ENCODE assay signal across 18 cellular contexts in genomic region chr13:94169783-94170513, GRCh38.
DNase-seq lines count a peak whose midpoint lies in the region; ATAC-seq, FAIRE-seq and TF ChIP-seq lines count a peak whose summit lies in the region.
"Had no signal": no experiment of that assay in that cellular context is flagged by ENCODE, and none has a peak within 500 bp of the region (broad histone marks: within the 10 kb centered on the region; RNA-seq: fewer than 3 reads in every experiment).

No MANE protein-coding gene starts in this region.

- POLR2A ChIA-PET in HepG2 (lab: Yijun Ruan, JAX), result no interaction called here

- no peak for ATAC-seq in HepG2
- ATAC-seq in HG02623 (IDR thresholded peaks at IDR 0.05; ENCODE audit: unreplicated experiment), result no peak
- ATAC-seq: activated T-helper 17 cell treated with anti-CD3 and anti-CD28 coated beads, Interleukin-2, amount 50 U/mL, for 72 hours; HCT116 had no signal

- TF ChIP-seq RAD21 in liver (IDR thresholded peaks at IDR 0.05) (peak in 1 of 2 donors; percentile 15), HepG2 (CRISPR knock-in tag; IDR thresholded peaks at IDR 0.05) (no peak)

- H4K20me1 ChIP-seq in HepG2 (ENCODE audit: insufficient read depth, low read length), result no peaks in the 10 kb centered on the region

- in situ Hi-C loops in HepG2 (cut with HindIII; ENCODE audit: extremely low pct_ligation_motif_present, low pct_unique_long_range_greater_than_20kb), result no loop called here

- no peaks in the 10 kb centered on the region for H3K27me3 ChIP-seq in liver (ENCODE audit: control insufficient read depth in 4 of 4, insufficient read depth in 4 of 4, low read length in 3 of 4)
- no peaks in the 10 kb centered on the region for H3K27me3 ChIP-seq in HepG2 (ENCODE audit: control insufficient read depth in 1 of 2, insufficient read depth in 2 of 2, low read length in 2 of 2)
- H3K27me3 ChIP-seq in neutrophil, result no peaks in the 10 kb centered on the region
- H3K27me3 ChIP-seq: Peyer's patch had no signal

- H3K4me3 ChIP-seq in liver (ENCODE audit: low read depth in 1 of 3, low read length in 3 of 3) (no peak overlapping the region), HepG2 (replicated peaks in 1 of 3; ENCODE audit: insufficient read depth in 1 of 3, low read depth in 2 of 3, low read length in 3 of 3) (no peak overlapping the region), neutrophil (ENCODE audit: low read depth in 1 of 2, low read length in 1 of 2) (no peak overlapping the region)
- H3K4me3 ChIP-seq: dorsolateral prefrontal cortex, Peyer's patch had no signal

- H3K4me1 ChIP-seq in liver (ENCODE audit: control insufficient read depth in 4 of 4, insufficient read depth in 4 of 4, low read length in 3 of 4), result peaks cover 7 to 37% (median 29%) of the 10 kb centered on the region in 4 donors
- peaks cover 4% of the 10 kb centered on the region for H3K4me1 ChIP-seq in HepG2 (ENCODE audit: insufficient read depth, low read length)
- H3K4me1 ChIP-seq in neutrophil (ENCODE audit: control insufficient read depth in 1 of 2, insufficient read depth in 1 of 2, low read depth in 1 of 2, low read length in 1 of 2), result peaks cover 19 to 23% of the 10 kb centered on the region in 2 experiments
- H3K4me1 ChIP-seq: Peyer's patch had no signal

- CTCF ChIA-PET in HepG2 (lab: Yijun Ruan, JAX; ENCODE audit: low intra/inter-chr PET ratio, low total read pairs), result no interaction called here

- TF ChIP-seq EP300 in HepG2 (IDR thresholded peaks at IDR 0.05; ENCODE audit: low read depth in 2 of 2, low read length in 2 of 2), result no peak
- no peak for TF ChIP-seq EP300 in HepG2 (CRISPR knock-in tag; IDR thresholded peaks at IDR 0.05; ENCODE audit: borderline replicate concordance)

- no peak for DNase-seq in HepG2 (ENCODE audit: low spot score)
- DNase-seq in fibroblast of peridontal ligament (ENCODE audit: extremely low read depth), result peak; percentile 42
- DNase-seq in NCI-H510A (lab: John Stamatoyannopoulos, UW), result no peak
- no peak for DNase-seq in COLO829 (ENCODE audit: low spot score)
- no peak for DNase-seq in NCI-H2196 (lab: John Stamatoyannopoulos, UW; ENCODE audit: unreplicated experiment)
- DNase-seq: activated CD4-positive, alpha-beta T cell treated with anti-CD3 and anti-CD28 coated beads, Interleukin-2, amount 50 U/mL, for 4 hours; amniotic stem cell; Calu3; NCI-H526; Peyer's patch; T-helper 2 cell had no signal

- intact Hi-C loops in HepG2 (cut with micrococcal nuclease; ENCODE audit: unreplicated experiment), result no loop called here

- BruUV-seq in HepG2 (replicated peaks; lab: Mats Ljungman, UMichigan), result no TSS peak

- 47% methylated on average over 6 of the region's 6 CpGs for WGBS in liver
- WGBS in HepG2 (ENCODE audit: low lambda C conversion rate), result 89% methylated on average over 6 of the region's 6 CpGs

- no peak for TF ChIP-seq POLR2A in HepG2 (IDR thresholded peaks at IDR 0.05; ENCODE audit: insufficient read depth in 1 of 2, low read depth in 2 of 2, low read length in 2 of 2)

- no peak overlapping the region for H3K4me2 ChIP-seq in HepG2 (ENCODE audit: low read depth, low read length)

- TF ChIP-seq CTCF in liver (IDR thresholded peaks at IDR 0.05; ENCODE audit: low read depth, low read length, missing input control), result no peak
- no peak for TF ChIP-seq CTCF in HepG2 (CRISPR knock-in tag; IDR thresholded peaks at IDR 0.05)
- TF ChIP-seq CTCF in neutrophil (IDR thresholded peaks at IDR 0.05), result no peak

- H3K9ac ChIP-seq in liver (ENCODE audit: low read depth in 1 of 2, low read length in 2 of 2) (no peak overlapping the region), HepG2 (ENCODE audit: insufficient read depth, low read depth, low read length) (no peak overlapping the region)

- no peaks in the 10 kb centered on the region for H3K79me2 ChIP-seq in HepG2 (ENCODE audit: insufficient read depth, low read length)

- H3K36me3 ChIP-seq in liver (ENCODE audit: control insufficient read depth in 4 of 4, insufficient read depth in 3 of 4, low read depth in 1 of 4, low read length in 3 of 4), result no peaks in the 10 kb centered on the region
- no peaks in the 10 kb centered on the region for H3K36me3 ChIP-seq in HepG2 (replicated peaks in 1 of 2; ENCODE audit: control insufficient read depth in 1 of 2, insufficient read depth in 2 of 2, low read length in 2 of 2)
- H3K36me3 ChIP-seq in neutrophil, result no peaks in the 10 kb centered on the region
- H3K36me3 ChIP-seq: Peyer's patch had no signal

- H3K27ac ChIP-seq in liver (ENCODE audit: low read depth in 1 of 2, low read length in 2 of 2) (peak overlapping the region in 1 of 2 donors; percentile 15), HepG2 (ENCODE audit: extremely low read length, insufficient read depth, low read length) (no peak overlapping the region), neutrophil (peak overlapping the region; percentile 56)
- H3K27ac ChIP-seq: HL-60, Peyer's patch had no signal

- H2AFZ ChIP-seq in HepG2 (ENCODE audit: low read length), result no peak overlapping the region

- FAIRE-seq in HepG2 (lab: Jason Lieb, UNC), result no peak

- H3K9me3 ChIP-seq in liver (ENCODE audit: control insufficient read depth in 4 of 4, low read length in 3 of 4), result no peaks in the 10 kb centered on the region
- no peaks in the 10 kb centered on the region for H3K9me3 ChIP-seq in HepG2 (ENCODE audit: low read length)
- no peaks in the 10 kb centered on the region for H3K9me3 ChIP-seq in neutrophil
- H3K9me3 ChIP-seq: Peyer's patch had no signal

TF ChIP-seq in liver, 16 proteins besides CTCF, POLR2A, EP300 and RAD21 (continues in another document):
- peak in 1 of 2 donors; percentile 20 for TF ChIP-seq RXRA (IDR thresholded peaks at IDR 0.05)
- no peak for TF ChIP-seq EGR1 (IDR thresholded peaks at IDR 0.05; ENCODE audit: low read depth in 2 of 2)
- no peak for TF ChIP-seq ATF3 (IDR thresholded peaks at IDR 0.05)
- TF ChIP-seq, protein P1, sequence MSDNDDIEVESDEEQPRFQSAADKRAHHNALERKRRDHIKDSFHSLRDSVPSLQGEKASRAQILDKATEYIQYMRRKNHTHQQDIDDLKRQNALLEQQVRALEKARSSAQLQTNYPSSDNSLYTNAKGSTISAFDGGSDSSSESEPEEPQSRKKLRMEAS (IDR thresholded peaks at IDR 0.05), result no peak
- no peak for TF ChIP-seq NR2F2 (IDR thresholded peaks at IDR 0.05)
- no peak for TF ChIP-seq FOXA1 (IDR thresholded peaks at IDR 0.05)
- peak in 1 of 2 donors; percentile 10 for TF ChIP-seq HNF4A (conservative IDR thresholded peaks at IDR 0.05)
- TF ChIP-seq FOXA2 (IDR thresholded peaks at IDR 0.05), result no peak
- peak; percentile 57 for TF ChIP-seq YY1 (IDR thresholded peaks at IDR 0.05)
- no peak for TF ChIP-seq HNF4G (IDR thresholded peaks at IDR 0.05)
- TF ChIP-seq TAF1 (conservative IDR thresholded peaks at IDR 0.05), result no peak
- TF ChIP-seq, protein P2, sequence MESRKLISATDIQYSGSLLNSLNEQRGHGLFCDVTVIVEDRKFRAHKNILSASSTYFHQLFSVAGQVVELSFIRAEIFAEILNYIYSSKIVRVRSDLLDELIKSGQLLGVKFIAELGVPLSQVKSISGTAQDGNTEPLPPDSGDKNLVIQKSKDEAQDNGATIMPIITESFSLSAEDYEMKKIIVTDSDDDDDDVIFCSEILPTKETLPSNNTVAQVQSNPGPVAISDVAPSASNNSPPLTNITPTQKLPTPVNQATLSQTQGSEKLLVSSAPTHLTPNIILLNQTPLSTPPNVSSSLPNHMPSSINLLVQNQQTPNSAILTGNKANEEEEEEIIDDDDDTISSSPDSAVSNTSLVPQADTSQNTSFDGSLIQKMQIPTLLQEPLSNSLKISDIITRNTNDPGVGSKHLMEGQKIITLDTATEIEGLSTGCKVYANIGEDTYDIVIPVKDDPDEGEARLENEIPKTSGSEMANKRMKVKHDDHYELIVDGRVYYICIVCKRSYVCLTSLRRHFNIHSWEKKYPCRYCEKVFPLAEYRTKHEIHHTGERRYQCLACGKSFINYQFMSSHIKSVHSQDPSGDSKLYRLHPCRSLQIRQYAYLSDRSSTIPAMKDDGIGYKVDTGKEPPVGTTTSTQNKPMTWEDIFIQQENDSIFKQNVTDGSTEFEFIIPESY (IDR thresholded peaks at IDR 0.05), result no peak

TF ChIP-seq in HepG2, 621 proteins besides CTCF, POLR2A, EP300 and RAD21 (continues in another document):
- TF ChIP-seq ZNF879 (CRISPR knock-in tag; IDR thresholded peaks at IDR 0.05), result no peak
- TF ChIP-seq MYNN (CRISPR knock-in tag; IDR thresholded peaks at IDR 0.05; ENCODE audit: low read depth), result no peak
- TF ChIP-seq, protein P3, sequence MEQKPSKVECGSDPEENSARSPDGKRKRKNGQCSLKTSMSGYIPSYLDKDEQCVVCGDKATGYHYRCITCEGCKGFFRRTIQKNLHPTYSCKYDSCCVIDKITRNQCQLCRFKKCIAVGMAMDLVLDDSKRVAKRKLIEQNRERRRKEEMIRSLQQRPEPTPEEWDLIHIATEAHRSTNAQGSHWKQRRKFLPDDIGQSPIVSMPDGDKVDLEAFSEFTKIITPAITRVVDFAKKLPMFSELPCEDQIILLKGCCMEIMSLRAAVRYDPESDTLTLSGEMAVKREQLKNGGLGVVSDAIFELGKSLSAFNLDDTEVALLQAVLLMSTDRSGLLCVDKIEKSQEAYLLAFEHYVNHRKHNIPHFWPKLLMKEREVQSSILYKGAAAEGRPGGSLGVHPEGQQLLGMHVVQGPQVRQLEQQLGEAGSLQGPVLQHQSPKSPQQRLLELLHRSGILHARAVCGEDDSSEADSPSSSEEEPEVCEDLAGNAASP (CRISPR knock-in tag; IDR thresholded peaks at IDR 0.05; ENCODE audit: borderline replicate concordance), result no peak
- no peak for TF ChIP-seq ZNF260 (CRISPR knock-in tag; IDR thresholded peaks at IDR 0.05; ENCODE audit: borderline replicate concordance, low read depth)
- TF ChIP-seq ZNF564 (CRISPR knock-in tag; IDR thresholded peaks at IDR 0.05), result no peak
- TF ChIP-seq SNAI1 (CRISPR knock-in tag; IDR thresholded peaks at IDR 0.05; ENCODE audit: borderline replicate concordance), result no peak
- TF ChIP-seq PHF21A (CRISPR knock-in tag; IDR thresholded peaks at IDR 0.05), result no peak
- TF ChIP-seq, protein P4, sequence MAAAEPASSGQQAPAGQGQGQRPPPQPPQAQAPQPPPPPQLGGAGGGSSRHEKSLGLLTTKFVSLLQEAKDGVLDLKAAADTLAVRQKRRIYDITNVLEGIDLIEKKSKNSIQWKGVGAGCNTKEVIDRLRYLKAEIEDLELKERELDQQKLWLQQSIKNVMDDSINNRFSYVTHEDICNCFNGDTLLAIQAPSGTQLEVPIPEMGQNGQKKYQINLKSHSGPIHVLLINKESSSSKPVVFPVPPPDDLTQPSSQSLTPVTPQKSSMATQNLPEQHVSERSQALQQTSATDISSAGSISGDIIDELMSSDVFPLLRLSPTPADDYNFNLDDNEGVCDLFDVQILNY (CRISPR knock-in tag; conservative IDR thresholded peaks at IDR 0.05), result no peak
- TF ChIP-seq SRY (CRISPR knock-in tag; IDR thresholded peaks at IDR 0.05), result no peak
- no peak for TF ChIP-seq PTBP1 (IDR thresholded peaks at IDR 0.05; ENCODE audit: low read depth, low read length, poor library complexity, severe bottlenecking)
